9 cellular contexts compared by ENCODE assay signal in genomic region chr2:45607701-45608100, GRCh38. TPM values are rescaled to one million over a fixed set of nuclear protein-coding genes. Genes with fewer than 3 reads are reported as not detected.
DNase-seq lines count a peak whose midpoint lies in the region; ATAC-seq, FAIRE-seq and TF ChIP-seq lines count a peak whose summit lies in the region.
"Had no signal": no experiment of that assay in that cellular context is flagged by ENCODE, and none has a peak within 500 bp of the region (broad histone marks: within the 10 kb centered on the region; RNA-seq: fewer than 3 reads in every experiment).

No MANE protein-coding gene starts in this region.

- H3K27ac ChIP-seq in 22Rv1 (no peak overlapping the region), OCI-LY3 (ENCODE audit: low read length) (no peak overlapping the region)

- peak; percentile 82 for FAIRE-seq in G401.6 (lab: Jason Lieb, UNC)

- peaks cover 29% of the 10 kb centered on the region for H3K4me1 ChIP-seq in OCI-LY3 (ENCODE audit: low read length)

- peak; percentile 48 for TF ChIP-seq CTCF in 22Rv1 (IDR thresholded peaks at IDR 0.05)
- TF ChIP-seq CTCF in OCI-LY3 (IDR thresholded peaks at IDR 0.05; ENCODE audit: low read depth, low read length) = peak; percentile 33
- TF ChIP-seq CTCF in GM10266 (IDR thresholded peaks at IDR 0.05; ENCODE audit: control insufficient read depth, insufficient read depth, low read depth, missing control alignments) = no peak

- intact Hi-C loops in Right ventricle myocardium superior (cut with DNase I) = no loop called here

- DNase-seq in fibroblast of peridontal ligament (ENCODE audit: extremely low read depth) = peak; percentile 29
- no peak for DNase-seq in GM10266 (ENCODE audit: extremely low spot score)
- no peak for DNase-seq in Right ventricle myocardium superior
- DNase-seq: effector memory CD8-positive, alpha-beta T cell had no signal

- peaks cover 11% of the 10 kb centered on the region for H3K36me3 ChIP-seq in OCI-LY3 (replicated peaks; ENCODE audit: low read depth, low read length)

- H3K9ac ChIP-seq in OCI-LY3 (ENCODE audit: low read length) = no peak overlapping the region

- no peak overlapping the region for H3K4me3 ChIP-seq in OCI-LY3 (ENCODE audit: low read length)

- ATAC-seq in HG02938 (IDR thresholded peaks at IDR 0.05; ENCODE audit: unreplicated experiment) (no peak), GM21737 (IDR thresholded peaks at IDR 0.05; ENCODE audit: unreplicated experiment) (no peak), Right ventricle myocardium superior (ENCODE audit: poor library complexity) (no peak)
- ATAC-seq: effector memory CD8-positive, alpha-beta T cell had no signal

- H3K79me2 ChIP-seq in OCI-LY3 (ENCODE audit: low read length) = peaks cover 37% of the 10 kb centered on the region

- no peak overlapping the region for H3K4me2 ChIP-seq in OCI-LY3 (ENCODE audit: low read length)

- H4K20me1 ChIP-seq in OCI-LY3 (ENCODE audit: insufficient read depth, low read length) = no peaks in the 10 kb centered on the region

- no peaks in the 10 kb centered on the region for H3K9me3 ChIP-seq in OCI-LY3 (ENCODE audit: insufficient read depth, low read length)

- no peaks in the 10 kb centered on the region for H3K27me3 ChIP-seq in OCI-LY3 (ENCODE audit: low read depth, low read length)

- no peak overlapping the region for H2AFZ ChIP-seq in OCI-LY3 (ENCODE audit: low read depth, low read length)

RNA-seq across cellular contexts. Expression of gene SRBD1, which starts 3.4 kb away (rescaled TPM):
- 6.6 TPM for total RNA-seq in Right ventricle myocardium superior

RNA-seq across cellular contexts. Expression of gene PRKCE, which starts 43.8 kb away (rescaled TPM):
- 12.5 TPM for total RNA-seq in Right ventricle myocardium superior
